22 cellular contexts compared by ENCODE assay signal in the genomic region with DNA sequence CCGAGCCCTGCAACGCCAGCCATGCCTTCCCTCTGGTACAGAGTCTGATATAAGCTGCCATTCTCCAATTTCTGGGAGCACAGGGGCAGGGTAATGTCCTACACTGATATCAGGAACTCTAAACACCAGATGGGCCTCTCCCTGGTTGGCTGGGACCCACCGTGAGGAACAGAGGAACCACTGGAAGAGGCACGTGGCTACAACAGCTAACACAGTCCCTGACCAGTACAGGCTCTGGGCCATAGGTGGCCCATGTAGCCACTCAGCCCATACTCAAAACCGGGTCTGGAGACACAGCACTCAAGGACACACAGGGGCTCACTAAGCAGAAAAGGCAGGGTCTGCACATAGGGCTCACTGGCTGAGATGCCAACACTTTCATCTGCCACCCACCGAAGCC. TPM values are rescaled to one million over a fixed set of nuclear protein-coding genes. Genes with fewer than 3 reads are reported as not detected.
"Had no signal": no experiment of that assay in that cellular context is flagged by ENCODE, and none has a peak within 500 bp of the region (broad histone marks: within the 10 kb centered on the region; RNA-seq: fewer than 3 reads in every experiment).

No MANE protein-coding gene starts in this region.

- ATAC-seq: activated T-helper 17 cell treated with anti-CD3 and anti-CD28 coated beads, Interleukin-2, amount 50 U/mL, for 72 hours; heart left ventricle had no signal

- H3K27me3 Mint-ChIP-seq: activated CD4-positive, alpha-beta T cell treated with anti-CD3 and anti-CD28 coated beads, Interleukin-2, amount 10 ng/mL, durations not matched to agents 24 days and 14 days; activated T-helper 17 cell treated with anti-CD3 and anti-CD28 coated beads, Interleukin-2, amount 50 U/mL, for 72 hours; brain; central memory CD8-positive, alpha-beta T cell; type B pancreatic cell had no signal

- H3K4me1 ChIP-seq: heart left ventricle, left ventricle myocardium inferior, right lobe of liver, testis had no signal

- H3K4me3 ChIP-seq: coronary artery, heart left ventricle, left ventricle myocardium inferior, ovary, right lobe of liver, testis had no signal

- H3K36me3 Mint-ChIP-seq: type B pancreatic cell had no signal

- H3K36me3 ChIP-seq: heart left ventricle, left ventricle myocardium inferior, ovary, right lobe of liver had no signal

- H3K9me3 ChIP-seq: right lobe of liver, testis had no signal

- DNase-seq: activated CD4-positive, alpha-beta T cell treated with anti-CD3 and anti-CD28 coated beads, Interleukin-2, amount 10 ng/mL, durations not matched to agents 24 days and 14 days; activated naive CD4-positive, alpha-beta T cell; activated T-cell treated with anti-CD3 and anti-CD28 coated beads for 4 hours; anterior cingulate cortex; heart left ventricle; left ventricle myocardium inferior; mammary epithelial cell; midbrain; ovary; right lobe of liver; small intestine; stimulated activated CD4-positive, alpha-beta T cell treated with anti-CD3 and anti-CD28 coated beads, Interleukin-15, amount 100 ng/mL, for 24 hours; stimulated activated CD4-positive, alpha-beta T cell treated with anti-CD3 and anti-CD28 coated beads, Interleukin-4, amount 100 ng/mL, for 1 hour; T-helper 9 cell; testis had no signal

- FAIRE-seq: frontal cortex, small intestine had no signal

- H3K9me3 Mint-ChIP-seq: activated T-helper 17 cell treated with anti-CD3 and anti-CD28 coated beads, Interleukin-2, amount 50 U/mL, for 72 hours had no signal

- H3K27ac ChIP-seq: coronary artery, heart left ventricle, left ventricle myocardium inferior, ovary, right lobe of liver, testis had no signal

- H3K4me3 Mint-ChIP-seq: activated CD4-positive, alpha-beta T cell treated with anti-CD3 and anti-CD28 coated beads, Interleukin-2, amount 10 ng/mL, durations not matched to agents 24 days and 14 days; activated T-helper 17 cell treated with anti-CD3 and anti-CD28 coated beads, Interleukin-2, amount 50 U/mL, for 72 hours; brain; central memory CD8-positive, alpha-beta T cell; type B pancreatic cell had no signal

- H3K27me3 ChIP-seq: heart left ventricle, ovary, right lobe of liver, testis had no signal

- H3K27ac Mint-ChIP-seq: activated CD4-positive, alpha-beta T cell treated with anti-CD3 and anti-CD28 coated beads, Interleukin-2, amount 10 ng/mL, durations not matched to agents 24 days and 14 days; brain; type B pancreatic cell had no signal

RNA-seq across cellular contexts. Expression of a gene that starts 13.9 kb away (rescaled TPM):
- total RNA-seq: myocyte had no signal
